In the genomic region with DNA sequence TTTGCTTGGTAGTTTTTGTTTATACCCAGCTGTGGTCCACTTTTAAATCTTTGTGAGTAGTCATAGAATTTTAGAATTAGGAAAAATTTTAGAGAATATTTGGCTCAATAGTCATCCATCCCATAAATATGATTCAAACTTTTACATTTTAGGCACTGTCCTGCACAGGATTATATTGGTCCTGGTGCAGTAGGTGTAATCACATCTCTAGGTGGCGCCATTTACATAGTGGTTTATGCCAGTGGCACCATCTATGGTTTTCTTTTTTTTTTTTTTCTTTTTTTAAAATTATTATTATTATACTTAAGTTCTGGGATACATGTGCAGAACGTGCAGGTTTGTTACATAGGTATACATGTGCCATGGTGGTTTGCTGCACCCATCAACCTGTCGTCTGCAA, we compare ENCODE assay signal across 9 cellular contexts.
DNase-seq lines count a peak whose midpoint lies in the region; ATAC-seq and TF ChIP-seq lines count a peak whose summit lies in the region.
"Had no signal": no experiment of that assay in that cellular context is flagged by ENCODE, and none has a peak within 500 bp of the region (broad histone marks: within the 10 kb centered on the region; RNA-seq: fewer than 3 reads in every experiment).

No MANE protein-coding gene starts in this region.

- H3K4me1 Mint-ChIP-seq in endodermal cell (no peaks in the 10 kb centered on the region), progenitor cell of endocrine pancreas (ENCODE audit: low read depth) (no peaks in the 10 kb centered on the region)

- 44% methylated on average over 2 of the region's 3 CpGs; no CpG with 5 or more reads in 1 of the 2 experiments for WGBS in endodermal cell (ENCODE audit: insufficient coverage in 1 of 2, insufficient read length in 1 of 2), 2 experiments

- peak; percentile 52 for TF ChIP-seq CTCF in NB4 (IDR thresholded peaks at IDR 0.05; ENCODE audit: low read depth, low read length)
- peak; percentile 82 for TF ChIP-seq CTCF in endodermal cell (conservative IDR thresholded peaks at IDR 0.05)
- TF ChIP-seq CTCF in progenitor cell of endocrine pancreas (IDR thresholded peaks at IDR 0.05; ENCODE audit: unreplicated experiment): peak; percentile 67

- peak; percentile 67 for ATAC-seq in GM21723 (IDR thresholded peaks at IDR 0.05; ENCODE audit: unreplicated experiment)

- no peak for TF ChIP-seq POLR2A in NB4 (IDR thresholded peaks at IDR 0.05; ENCODE audit: extremely low read depth, insufficient read length)

- no peaks in the 10 kb centered on the region for H3K4me1 ChIP-seq in endodermal cell (ENCODE audit: control insufficient read depth, insufficient read depth, low read length)

- H3K36me3 Mint-ChIP-seq in endodermal cell (ENCODE audit: low read depth) (no peaks in the 10 kb centered on the region), progenitor cell of endocrine pancreas (ENCODE audit: insufficient read depth) (no peaks in the 10 kb centered on the region)

- no peaks in the 10 kb centered on the region for H3K36me3 ChIP-seq in endodermal cell (ENCODE audit: control insufficient read depth, insufficient read depth, low read length)

- H3K9ac ChIP-seq in endodermal cell (ENCODE audit: extremely low read depth, low read length, poor library complexity, severe bottlenecking): no peak overlapping the region

- H3K9me3 Mint-ChIP-seq in endodermal cell (no peaks in the 10 kb centered on the region), progenitor cell of endocrine pancreas (ENCODE audit: low read depth) (no peaks in the 10 kb centered on the region)
- H3K9me3 Mint-ChIP-seq: T-helper 1 cell treated with Interleukin-12 subunit alpha and Interleukin-12 subunit beta and Interleukin-4 antibody, amounts not matched to agents 30 μg/mL and 1 μg/mL, for 36 hours had no signal

- H3K27ac ChIP-seq in endodermal cell (ENCODE audit: low read depth, low read length): no peak overlapping the region

- H3K27ac Mint-ChIP-seq in endodermal cell (no peak overlapping the region), progenitor cell of endocrine pancreas (no peak overlapping the region)
- H3K27ac Mint-ChIP-seq: T-helper 1 cell treated with Interleukin-12 subunit alpha and Interleukin-12 subunit beta and Interleukin-4 antibody, amounts not matched to agents 30 μg/mL and 1 μg/mL, for 36 hours had no signal

- H3K27me3 Mint-ChIP-seq in endodermal cell (ENCODE audit: insufficient read depth): no peaks in the 10 kb centered on the region
- no peaks in the 10 kb centered on the region for H3K27me3 Mint-ChIP-seq in progenitor cell of endocrine pancreas

- no peaks in the 10 kb centered on the region for H3K9me3 ChIP-seq in endodermal cell (ENCODE audit: control insufficient read depth, low read length)

- H3K4me3 Mint-ChIP-seq in endodermal cell (no peak overlapping the region), progenitor cell of endocrine pancreas (ENCODE audit: low read depth) (no peak overlapping the region)
- H3K4me3 Mint-ChIP-seq: T-helper 1 cell treated with Interleukin-12 subunit alpha and Interleukin-12 subunit beta and Interleukin-4 antibody, amounts not matched to agents 30 μg/mL and 1 μg/mL, for 36 hours had no signal

- DNase-seq in EL (peak; percentile 64), NB4 (ENCODE audit: low read depth) (peak; percentile 57), endodermal cell (no peak), progenitor cell of endocrine pancreas (ENCODE audit: low spot score, unreplicated experiment) (no peak), nucleus accumbens (lab: John Stamatoyannopoulos, UW) (no peak), GF-D8 (lab: John Stamatoyannopoulos, UW) (no peak), superior temporal gyrus (ENCODE audit: extremely low spot score) (no peak)

- H3K27me3 ChIP-seq in endodermal cell (ENCODE audit: control insufficient read depth, insufficient read depth, low read length, poor library complexity, severe bottlenecking): no peaks in the 10 kb centered on the region

- H3K4me3 ChIP-seq in NB4 (ENCODE audit: low read depth, low read length) (no peak overlapping the region), endodermal cell (ENCODE audit: low read length) (no peak overlapping the region)

Comparison
In these comparisons a context has a peak if more than half of its experiments do, and no peak if none do; other contexts are left out.
1. DNase-seq: peak in EL (single experiment) and NB4 (single experiment); none in endodermal cell (single experiment), progenitor cell of endocrine pancreas (single experiment), nucleus accumbens (0 of 56), GF-D8 (single experiment) and superior temporal gyrus (single experiment).
2. Peak in every context shown above with its lines, with median percentiles within 50 percentile points of each other: CTCF ChIP-seq.